In the genomic region with DNA sequence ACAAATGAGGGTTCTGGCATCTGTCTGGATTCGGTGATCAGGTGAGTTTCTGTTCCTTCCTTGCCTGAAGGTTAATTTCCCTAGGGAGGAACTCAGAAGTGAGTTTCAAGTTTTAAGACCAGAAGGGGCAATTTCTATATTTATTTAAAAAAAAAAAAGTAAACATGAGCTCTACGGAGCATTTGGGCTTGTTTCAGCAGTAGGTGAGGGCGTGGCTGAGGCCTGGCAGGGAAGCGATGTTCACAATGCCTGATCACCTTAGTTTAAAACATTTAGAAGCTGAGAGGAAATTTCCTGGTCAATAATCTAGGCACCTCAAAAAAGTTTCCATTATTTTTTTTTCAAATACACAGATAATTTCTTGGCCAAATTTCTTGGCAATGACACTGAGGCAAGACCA, we compare ENCODE assay signal across 23 cellular contexts.
"Had no signal": no experiment of that assay in that cellular context is flagged by ENCODE, and none has a peak within 500 bp of the region (broad histone marks: within the 10 kb centered on the region; RNA-seq: fewer than 3 reads in every experiment).

No MANE protein-coding gene starts in this region.

- ATAC-seq: K562, Right ventricle myocardium inferior, SK-N-SH treated with all-trans-retinoic acid at 6 μM for 48 hours had no signal

- H3K4me3 ChIP-seq: K562, PC-9, Peyer's patch, SJCRH30 had no signal

- H3K27ac Mint-ChIP-seq: IgD-negative memory B cell had no signal

- H3K36me3 ChIP-seq: Peyer's patch, SJCRH30 had no signal

- H3K4me1 ChIP-seq: Peyer's patch, SJCRH30 had no signal

- H3K9me3 ChIP-seq: Peyer's patch, SJCRH30 had no signal

- H3K27me3 ChIP-seq: Peyer's patch, SJCRH30 had no signal

- H3K27ac ChIP-seq: HL-60, KMS-11, PC-9, Peyer's patch, SJCRH30 had no signal

- H3K4me3 Mint-ChIP-seq: IgD-negative memory B cell had no signal

- H3K27me3 Mint-ChIP-seq: IgD-negative memory B cell had no signal

- H3K4me1 Mint-ChIP-seq: IgD-negative memory B cell had no signal

- DNase-seq: Kasumi-1, MM.1S, NCI-H1092 treated with DMSO at 0.1 percent for 48 hours, NCI-H1436 treated with DMSO at 0.1 percent for 48 hours, NCI-H1694, NCI-H187 treated with DMSO at 0.1 percent for 48 hours, NCI-H2029 treated with DMSO at 0.1 percent for 48 hours, NCI-H2171 treated with DMSO at 0.1 percent for 48 hours, NCI-H345, NCI-H524, NCI-H526 treated with DMSO at 0.1 percent for 48 hours, NCI-H774, OCI-M1, PC-9, Peyer's patch, SHP77 treated with DMSO at 0.1 percent for 48 hours, SJCRH30 had no signal

- H3K36me3 Mint-ChIP-seq: IgD-negative memory B cell had no signal
